In the genomic region with DNA sequence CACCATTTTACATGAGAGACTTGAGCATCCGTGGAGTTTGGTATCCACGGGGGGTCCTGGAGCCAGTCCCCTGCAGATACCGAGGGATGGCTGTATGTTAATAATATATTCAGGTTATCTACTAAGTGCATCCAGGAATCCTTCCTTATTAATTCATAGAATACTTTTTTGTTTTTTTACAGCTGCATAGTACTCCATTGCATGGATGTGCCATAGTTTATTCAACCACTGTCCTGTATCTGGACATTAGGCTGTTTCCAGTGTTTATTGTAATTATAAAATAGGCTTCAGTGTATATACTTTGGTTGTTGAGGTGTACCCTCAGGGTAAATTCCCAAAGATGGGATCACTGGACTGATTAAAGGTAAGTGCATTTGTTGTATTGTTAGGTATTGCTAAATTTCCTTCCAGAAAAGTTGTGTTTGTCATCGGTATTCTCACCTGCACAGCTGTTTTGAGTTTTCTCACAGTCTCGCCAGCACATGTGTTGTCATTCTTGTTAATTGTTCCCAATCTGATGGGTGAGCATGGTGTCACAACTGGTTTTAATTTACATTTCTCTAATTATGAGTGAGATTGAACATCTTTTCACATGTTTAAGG, we compare ENCODE assay signal across 20 cellular contexts.
"Had no signal": no experiment of that assay in that cellular context is flagged by ENCODE, and none has a peak within 500 bp of the region (broad histone marks: within the 10 kb centered on the region; RNA-seq: fewer than 3 reads in every experiment).

No MANE protein-coding gene starts in this region.

- H3K27me3 ChIP-seq: SJSA1 had no signal

- H3K4me3 ChIP-seq: SJSA1, SK-N-MC had no signal

- H3K9me3 ChIP-seq: SJSA1 had no signal

- H3K27ac ChIP-seq: SJSA1, SK-N-MC had no signal

- H3K36me3 ChIP-seq: SJSA1 had no signal

- DNase-seq: Karpas-422, KBM-7, MM.1S, NCI-H1092 treated with DMSO at 0.1 percent for 48 hours, NCI-H1436, NCI-H187, NCI-H2029, NCI-H2081 treated with DMSO at 0.1 percent for 48 hours, NCI-H2171, NCI-H226, NCI-H446, NCI-H510A, NCI-H524 treated with DMSO at 0.1 percent for 48 hours, NCI-H69, NCI-H774, Right ventricle myocardium superior, RPMI8226, SIG-M5 had no signal
